22 cellular contexts compared by ENCODE assay signal in the genomic region with DNA sequence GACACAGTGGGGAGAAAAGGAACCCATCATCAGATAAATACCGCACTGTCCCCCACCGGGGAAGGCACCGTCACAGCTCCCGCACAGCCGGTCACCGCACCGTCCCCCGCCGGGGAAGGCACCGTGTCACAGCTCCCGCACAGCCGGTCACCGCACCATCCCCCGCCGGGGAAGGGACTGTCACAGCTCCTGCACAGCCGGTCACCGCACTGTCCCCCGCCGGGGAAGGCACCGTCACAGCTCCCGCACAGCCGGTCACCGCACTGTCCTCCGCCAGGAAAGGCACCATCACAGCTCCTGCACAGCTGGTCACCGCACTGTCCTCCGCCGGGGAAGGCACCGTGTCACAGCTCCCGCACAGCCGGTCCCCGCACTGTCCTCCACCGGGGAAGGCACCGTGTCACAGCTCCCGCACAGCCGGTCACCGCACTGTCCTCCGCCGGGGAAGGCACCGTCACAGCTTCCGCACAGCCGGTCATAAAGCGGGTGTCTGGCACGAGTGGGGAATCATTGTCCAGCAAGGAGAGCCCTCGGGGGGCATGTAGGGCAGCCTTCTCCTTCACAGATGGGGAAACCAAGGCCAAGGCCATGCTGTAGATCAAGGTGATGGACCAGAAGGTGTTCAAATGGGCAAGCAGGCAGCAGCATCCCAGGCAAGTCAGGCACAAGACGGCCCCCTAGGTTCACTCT.
A peak's percentile ranks its signal among the peaks of the same experiment; 100 is the strongest.
DNase-seq lines count a peak whose midpoint lies in the region; ATAC-seq, FAIRE-seq and TF ChIP-seq lines count a peak whose summit lies in the region.
"Had no signal": no experiment of that assay in that cellular context is flagged by ENCODE, and none has a peak within 500 bp of the region (broad histone marks: within the 10 kb centered on the region; RNA-seq: fewer than 3 reads in every experiment).

No MANE protein-coding gene starts in this region.

- peak; percentile 50 for DNase-seq in kidney
- peak; percentile 1 for DNase-seq in natural killer cell
- DNase-seq in sigmoid colon, result peak; percentile 45
- no peak for DNase-seq in CD8-positive, alpha-beta memory T cell
- no peak for DNase-seq in GM12892 (ENCODE audit: insufficient read length)
- no peak for DNase-seq in GDM1 (lab: John Stamatoyannopoulos, UW)
- DNase-seq: 8988T; AML-193; C1 segment of cervical spinal cord; CD4-positive, alpha-beta memory T cell; COR-L47; DMS153; DMS79 treated with DMSO at 0.1 percent for 48 hours; EL; GOT3; IMR-90; KBM-7 had no signal

- H3K9ac ChIP-seq in BLaER1, result peak overlapping the region; percentile 65
- H3K9ac ChIP-seq in kidney (ENCODE audit: low read length in 2 of 2), result no peak overlapping the region

- TF ChIP-seq POLR2A in sigmoid colon (IDR thresholded peaks at IDR 0.05) (no peak), GM12892 (IDR thresholded peaks at IDR 0.05; ENCODE audit: low read depth, low read length) (no peak)

- no peak overlapping the region for H3K4me3 Mint-ChIP-seq in natural killer cell
- no peak overlapping the region for H3K4me3 Mint-ChIP-seq in CD8-positive, alpha-beta memory T cell
- H3K4me3 Mint-ChIP-seq: CD4-positive, alpha-beta memory T cell had no signal

- H3K4me1 ChIP-seq in BLaER1, result peaks cover 99% of the 10 kb centered on the region
- H3K4me1 ChIP-seq in kidney (ENCODE audit: control insufficient read depth in 1 of 2, insufficient read depth in 1 of 2, low read depth in 1 of 2, low read length in 2 of 2), result no peaks in the 10 kb centered on the region
- H3K4me1 ChIP-seq in sigmoid colon, result no peaks in the 10 kb centered on the region
- no peaks in the 10 kb centered on the region for H3K4me1 ChIP-seq in CD8-positive, alpha-beta memory T cell (ENCODE audit: insufficient read depth, low read length)
- H3K4me1 ChIP-seq: HAP-1 had no signal

- FAIRE-seq in kidney (lab: Jason Lieb, UNC) (no peak), GM12892 (lab: Jason Lieb, UNC) (no peak)
- FAIRE-seq: D721Med, G401.6, GM19239 had no signal

- H3K27ac ChIP-seq in BLaER1, result peak overlapping the region; percentile 94
- H3K27ac ChIP-seq in kidney (ENCODE audit: low read depth in 2 of 2, low read length in 2 of 2), result no peak overlapping the region
- no peak overlapping the region for H3K27ac ChIP-seq in sigmoid colon
- no peak overlapping the region for H3K27ac ChIP-seq in CD8-positive, alpha-beta memory T cell (ENCODE audit: low read depth, low read length)

- intact Hi-C loops in kidney (cut with DNase I) (no loop called here), natural killer cell (cut with micrococcal nuclease) (no loop called here), sigmoid colon (cut with DNase I) (no loop called here)

- no peak for ATAC-seq in natural killer cell

- no peaks in the 10 kb centered on the region for H3K4me1 Mint-ChIP-seq in natural killer cell
- peaks cover 0 to 5% (median 5%) of the 10 kb centered on the region in 3 donors for H3K4me1 Mint-ChIP-seq in CD8-positive, alpha-beta memory T cell

- no peaks in the 10 kb centered on the region for H3K27me3 ChIP-seq in BLaER1
- no peaks in the 10 kb centered on the region for H3K27me3 ChIP-seq in sigmoid colon
- no peaks in the 10 kb centered on the region for H3K27me3 ChIP-seq in CD8-positive, alpha-beta memory T cell (ENCODE audit: insufficient read depth, low read length, poor library complexity, severe bottlenecking)

- no peaks in the 10 kb centered on the region for H3K36me3 Mint-ChIP-seq in natural killer cell
- H3K36me3 Mint-ChIP-seq in CD8-positive, alpha-beta memory T cell, result no peaks in the 10 kb centered on the region
- H3K36me3 Mint-ChIP-seq: CD4-positive, alpha-beta memory T cell had no signal

- peaks cover 20% of the 10 kb centered on the region for H3K9me3 ChIP-seq in BLaER1
- peaks cover 4% of the 10 kb centered on the region in 2 donors for H3K9me3 ChIP-seq in kidney (ENCODE audit: control insufficient read depth in 1 of 2, low read length in 2 of 2)
- H3K9me3 ChIP-seq in sigmoid colon, result peaks cover 0 to 3% (median 0%) of the 10 kb centered on the region in 4 donors
- H3K9me3 ChIP-seq in CD8-positive, alpha-beta memory T cell (ENCODE audit: low read length), result no peaks in the 10 kb centered on the region
- H3K9me3 ChIP-seq: HAP-1 had no signal

- H3K27me3 Mint-ChIP-seq in natural killer cell (ENCODE audit: low read depth in 2 of 2), result peaks cover 5 to 11% of the 10 kb centered on the region in 2 donors
- H3K27me3 Mint-ChIP-seq in CD8-positive, alpha-beta memory T cell, result peaks cover 16 to 32% of the 10 kb centered on the region in 2 donors

- no peak overlapping the region for H3K27ac Mint-ChIP-seq in natural killer cell
- no peak overlapping the region for H3K27ac Mint-ChIP-seq in CD8-positive, alpha-beta memory T cell

- H4K20me1 ChIP-seq in BLaER1, result no peaks in the 10 kb centered on the region

- H3K36me3 ChIP-seq in BLaER1 (peaks cover 6% of the 10 kb centered on the region; the same call in 1 of the 2 replicates), kidney (ENCODE audit: control insufficient read depth in 1 of 2, insufficient read depth in 2 of 2, low read length in 2 of 2) (no peaks in the 10 kb centered on the region), sigmoid colon (no peaks in the 10 kb centered on the region)
- no peaks in the 10 kb centered on the region for H3K36me3 ChIP-seq in CD8-positive, alpha-beta memory T cell (ENCODE audit: insufficient read depth, low read length)
- H3K36me3 ChIP-seq: HAP-1 had no signal

- no peak for TF ChIP-seq EP300 in sigmoid colon (IDR thresholded peaks at IDR 0.05)

- peak overlapping the region; percentile 93 for H3K4me2 ChIP-seq in BLaER1

- H3K4me3 ChIP-seq in BLaER1 (peak overlapping the region; percentile 48), kidney (ENCODE audit: low read length in 2 of 2) (no peak overlapping the region), sigmoid colon (no peak overlapping the region)
- no peak overlapping the region for H3K4me3 ChIP-seq in CD8-positive, alpha-beta memory T cell (ENCODE audit: low read length)
- H3K4me3 ChIP-seq: HAP-1 had no signal

- WGBS in sigmoid colon, 2 donors, result 93 to 95% methylated on average over 45 of the region's 45 CpGs

- no peaks in the 10 kb centered on the region for H3K9me3 Mint-ChIP-seq in natural killer cell
- peaks cover 0 to 12% (median 5%) of the 10 kb centered on the region in 5 donors for H3K9me3 Mint-ChIP-seq in CD8-positive, alpha-beta memory T cell

- CTCF ChIA-PET in CD8-positive, alpha-beta memory T cell (lab: Charles Lee), result no interaction called here

- TF ChIP-seq CTCF in kidney (IDR thresholded peaks at IDR 0.05; ENCODE audit: borderline replicate concordance, extremely low read depth, insufficient read depth), result no peak
- no peak for TF ChIP-seq CTCF in natural killer cell (IDR thresholded peaks at IDR 0.05)
- TF ChIP-seq CTCF in sigmoid colon (IDR thresholded peaks at IDR 0.05), result no peak

- POLR2A ChIA-PET in CD8-positive, alpha-beta memory T cell (lab: Charles Lee), result no interaction called here

Comparison
In these comparisons a context has a peak if more than half of its experiments do, and no peak if none do; other contexts are left out.
1. DNase-seq: peak in kidney (single experiment), natural killer cell (single experiment) and sigmoid colon (single experiment); none in CD8-positive, alpha-beta memory T cell (0 of 5), GM12892 (single experiment) and GDM1 (single experiment).